Comparison of ENCODE assay signal across 21 cellular contexts in genomic region chr2:132497591-132497990, GRCh38.
DNase-seq lines count a peak whose midpoint lies in the region; ATAC-seq and TF ChIP-seq lines count a peak whose summit lies in the region.
"Had no signal": no experiment of that assay in that cellular context is flagged by ENCODE, and none has a peak within 500 bp of the region (broad histone marks: within the 10 kb centered on the region; RNA-seq: fewer than 3 reads in every experiment).

No MANE protein-coding gene starts in this region.

- no peak overlapping the region for H2AFZ ChIP-seq in mesenchymal stem cell (ENCODE audit: low read depth, low read length)
- H2AFZ ChIP-seq: PC-9 had no signal

- no peak overlapping the region for H2BK12ac ChIP-seq in mesenchymal stem cell (ENCODE audit: low read length in 2 of 2)

- no peak overlapping the region for H3K9ac ChIP-seq in mesenchymal stem cell (ENCODE audit: low read length)

- H3K4ac ChIP-seq in mesenchymal stem cell (ENCODE audit: low read depth in 1 of 2, low read length in 2 of 2): no peak overlapping the region

- no peak overlapping the region for H2BK5ac ChIP-seq in mesenchymal stem cell (ENCODE audit: low read depth, low read length, poor library complexity, severe bottlenecking)

- H3K27ac ChIP-seq in mesenchymal stem cell (ENCODE audit: low read length, poor library complexity, severe bottlenecking): no peak overlapping the region
- H3K27ac ChIP-seq: PC-9 had no signal

- H3K79me1 ChIP-seq in mesenchymal stem cell (replicated peaks; ENCODE audit: low read length, poor library complexity, severe bottlenecking): peaks cover 11% of the 10 kb centered on the region

- H2BK15ac ChIP-seq in mesenchymal stem cell (ENCODE audit: low read depth, poor library complexity, severe bottlenecking): no peak overlapping the region

- TF ChIP-seq CTCF in epithelial cell of esophagus (IDR thresholded peaks at IDR 0.05; ENCODE audit: insufficient read depth, low read depth, low read length, missing control alignments): no peak

- no peak overlapping the region for H4K91ac ChIP-seq in mesenchymal stem cell (ENCODE audit: low read length)

- no peak overlapping the region for H3K18ac ChIP-seq in mesenchymal stem cell (ENCODE audit: low read depth in 1 of 2, low read length in 2 of 2)

- no peaks in the 10 kb centered on the region for H3K9me3 ChIP-seq in mesenchymal stem cell (ENCODE audit: control insufficient read depth, low read length)
- H3K9me3 ChIP-seq: BE2C, HAP-1 had no signal

- H3K23ac ChIP-seq in mesenchymal stem cell (ENCODE audit: low read length in 2 of 2): no peak overlapping the region

- H2BK120ac ChIP-seq in mesenchymal stem cell (ENCODE audit: low read depth, low read length): no peak overlapping the region

- DNase-seq in GM03348 (ENCODE audit: low spot score): peak; percentile 21
- peak; percentile 50 for DNase-seq in RPMI7951 (ENCODE audit: low read depth)
- peak; percentile 51 for DNase-seq in epithelial cell of esophagus (ENCODE audit: low read depth)
- peak; percentile 46 for DNase-seq in mesenchymal stem cell
- no peak for DNase-seq in left cardiac atrium
- DNase-seq in activated T-cell treated with anti-CD3 and anti-CD28 coated beads, Interleukin-2, amount 50 U/mL, for 48 hours: no peak
- DNase-seq: ACHN; BE2C; Calu3; CD4-positive, alpha-beta T cell; DMS53; MV-4-11; NCI-H1417 treated with DMSO at 0.1 percent for 48 hours; NCI-H1930; NCI-H2171 treated with DMSO at 0.1 percent for 48 hours; NCI-H446 treated with DMSO at 0.1 percent for 48 hours; NCI-H748 treated with DMSO at 0.1 percent for 48 hours; PC-9 had no signal

- no peak overlapping the region for H2AK5ac ChIP-seq in mesenchymal stem cell (ENCODE audit: low read length, severe bottlenecking)

- H4K8ac ChIP-seq in mesenchymal stem cell (ENCODE audit: low read length): no peak overlapping the region

- no peaks in the 10 kb centered on the region for H3K4me1 ChIP-seq in mesenchymal stem cell (ENCODE audit: control insufficient read depth, insufficient read depth, low read depth, low read length)
- H3K4me1 ChIP-seq: BE2C, HAP-1 had no signal

- no peak overlapping the region for H3K4me2 ChIP-seq in mesenchymal stem cell (ENCODE audit: low read length, poor library complexity, severe bottlenecking)
- H3K4me2 ChIP-seq: PC-9 had no signal

- H3K36me3 ChIP-seq in mesenchymal stem cell (ENCODE audit: control insufficient read depth in 1 of 2, insufficient read depth in 2 of 2, low read depth in 1 of 2, low read length in 2 of 2): no peaks in the 10 kb centered on the region
- H3K36me3 ChIP-seq: BE2C, HAP-1 had no signal

- H3K4me3 ChIP-seq in epithelial cell of esophagus (ENCODE audit: low read length) (no peak overlapping the region), mesenchymal stem cell (ENCODE audit: insufficient read depth in 1 of 2, low read depth in 1 of 2, low read length in 2 of 2) (no peak overlapping the region)
- H3K4me3 ChIP-seq: HAP-1, PC-9 had no signal

- intact Hi-C loops in left cardiac atrium (cut with DNase I): no loop called here

- no peak for ATAC-seq in left cardiac atrium
- ATAC-seq in HG03521 (IDR thresholded peaks at IDR 0.05; ENCODE audit: unreplicated experiment): no peak
- ATAC-seq: Right ventricle myocardium inferior had no signal

- H3K14ac ChIP-seq in mesenchymal stem cell (ENCODE audit: low read length in 2 of 2): no peak overlapping the region

- no peaks in the 10 kb centered on the region for H3K27me3 ChIP-seq in mesenchymal stem cell (ENCODE audit: control insufficient read depth in 1 of 2, insufficient read depth in 1 of 2, low read length in 2 of 2)
- H3K27me3 ChIP-seq: BE2C had no signal

Comparison
In these comparisons a context has a peak if more than half of its experiments do, and no peak if none do; other contexts are left out.
1. DNase-seq: peak in GM03348 (single experiment), RPMI7951 (single experiment), epithelial cell of esophagus (single experiment) and mesenchymal stem cell (single experiment); none in left cardiac atrium (single experiment) and activated T-cell treated with anti-CD3 and anti-CD28 coated beads, Interleukin-2, amount 50 U/mL, for 48 hours (0 of 2).